In the genomic region with DNA sequence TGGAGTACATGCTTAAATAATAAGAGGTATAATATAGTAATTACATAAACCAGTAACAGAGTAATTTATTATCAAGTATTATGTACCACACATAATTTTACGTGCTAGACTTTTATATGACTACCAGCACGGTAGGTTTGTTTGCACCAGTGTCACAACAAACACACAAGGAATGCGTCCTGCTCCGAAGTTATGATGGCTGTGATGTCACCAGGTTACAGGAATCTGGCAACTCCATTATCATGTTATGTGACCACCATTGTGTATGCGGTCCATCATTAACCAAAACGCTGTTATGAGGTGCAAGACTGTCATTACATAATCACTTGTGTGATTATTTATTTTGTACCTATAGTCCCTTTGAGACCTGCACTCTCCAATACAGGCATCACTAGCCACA, we compare ENCODE assay signal across 32 cellular contexts.
"Had no signal": no experiment of that assay in that cellular context is flagged by ENCODE, and none has a peak within 500 bp of the region (broad histone marks: within the 10 kb centered on the region; RNA-seq: fewer than 3 reads in every experiment).

No MANE protein-coding gene starts in this region.

- FAIRE-seq: astrocyte, TTC549 had no signal

- H3K27me3 ChIP-seq: adrenal gland, body of pancreas, brain microvascular endothelial cell had no signal

- H3K27ac ChIP-seq: adrenal gland, body of pancreas, brain microvascular endothelial cell, breast epithelium, VCaP had no signal

- H3K9me3 ChIP-seq: adrenal gland, body of pancreas, breast epithelium had no signal

- ATAC-seq: activated CD8-positive, alpha-beta T cell treated with anti-CD3 and anti-CD28 coated beads for 36 hours; activated naive CD4-positive, alpha-beta T cell treated with anti-CD3 and anti-CD28 coated beads, Interleukin-2, amount 50 U/mL, for 72 hours; activated T-cell treated with anti-CD3 and anti-CD28 coated beads, Interleukin-2, amount 50 U/mL, for 4 hours; activated T-cell treated with anti-CD3 and anti-CD28 coated beads, Interleukin-2, amount 50 U/mL, for 72 hours; activated T-helper 17 cell treated with anti-CD3 and anti-CD28 coated beads, Interleukin-2, amount 50 U/mL, for 72 hours; body of pancreas had no signal

- DNase-seq: activated B cell treated with CpG ODN at 0.5 μM for 24 hours; activated CD4-positive, alpha-beta memory T cell treated with anti-CD3 and anti-CD28 coated beads for 36 hours; activated CD4-positive, alpha-beta T cell treated with anti-CD3 and anti-CD28 coated beads for 4 hours; activated CD4-positive, alpha-beta T cell treated with anti-CD3 and anti-CD28 coated beads, Interleukin-2, amount 10 ng/mL, durations not matched to agents 24 days and 14 days; activated CD4-positive, alpha-beta T cell treated with anti-CD3 and anti-CD28 coated beads, Interleukin-2, amount 50 U/mL, for 1 hour; activated CD4-positive, alpha-beta T cell treated with anti-CD3 and anti-CD28 coated beads, Interleukin-2, amount 50 U/mL, for 4 hours; activated CD4-positive, CD25-positive, alpha-beta regulatory T cell treated with anti-CD3 and anti-CD28 coated beads, Interleukin-2, amount 50 U/mL, for 72 hours; activated CD8-positive, alpha-beta memory T cell treated with anti-CD3 and anti-CD28 coated beads, Interleukin-2, amount 50 U/mL, for 4 hours; activated CD8-positive, alpha-beta T cell treated with anti-CD3 and anti-CD28 coated beads for 36 hours; activated effector memory CD4-positive, alpha-beta T cell treated with anti-CD3 and anti-CD28 coated beads, Interleukin-2, amount 50 U/mL, for 16 hours; activated gamma-delta T cell treated with Interleukin-2 at 50 U/mL for 16 hours; activated naive CD4-positive, alpha-beta T cell; activated naive CD4-positive, alpha-beta T cell treated with anti-CD3 and anti-CD28 coated beads for 36 hours; activated naive CD4-positive, alpha-beta T cell treated with anti-CD3 and anti-CD28 coated beads, Interleukin-2, amount 50 U/mL, for 16 hours; activated naive CD8-positive, alpha-beta T cell treated with anti-CD3 and anti-CD28 coated beads for 36 hours; activated T-cell treated with anti-CD3 and anti-CD28 coated beads for 4 hours; activated T-cell treated with anti-CD3 and anti-CD28 coated beads, Interleukin-2, amount 50 U/mL, for 1 hour; activated T-cell treated with anti-CD3 and anti-CD28 coated beads, Interleukin-2, amount 50 U/mL, for 4 hours; activated T-cell treated with anti-CD3 and anti-CD28 coated beads, Interleukin-2, amount 50 U/mL, for 72 hours; adrenal gland; amniotic stem cell; body of pancreas; brain microvascular endothelial cell; central memory CD4-positive, alpha-beta T cell; T-helper 2 cell; T-helper 9 cell had no signal

- H3K36me3 ChIP-seq: adrenal gland, brain microvascular endothelial cell, breast epithelium had no signal

- H3K4me3 ChIP-seq: adrenal gland, body of pancreas, breast epithelium had no signal

- H3K4me1 ChIP-seq: adrenal gland, body of pancreas, breast epithelium had no signal
